Comparison of ENCODE assay signal across 8 cellular contexts in the genomic region with DNA sequence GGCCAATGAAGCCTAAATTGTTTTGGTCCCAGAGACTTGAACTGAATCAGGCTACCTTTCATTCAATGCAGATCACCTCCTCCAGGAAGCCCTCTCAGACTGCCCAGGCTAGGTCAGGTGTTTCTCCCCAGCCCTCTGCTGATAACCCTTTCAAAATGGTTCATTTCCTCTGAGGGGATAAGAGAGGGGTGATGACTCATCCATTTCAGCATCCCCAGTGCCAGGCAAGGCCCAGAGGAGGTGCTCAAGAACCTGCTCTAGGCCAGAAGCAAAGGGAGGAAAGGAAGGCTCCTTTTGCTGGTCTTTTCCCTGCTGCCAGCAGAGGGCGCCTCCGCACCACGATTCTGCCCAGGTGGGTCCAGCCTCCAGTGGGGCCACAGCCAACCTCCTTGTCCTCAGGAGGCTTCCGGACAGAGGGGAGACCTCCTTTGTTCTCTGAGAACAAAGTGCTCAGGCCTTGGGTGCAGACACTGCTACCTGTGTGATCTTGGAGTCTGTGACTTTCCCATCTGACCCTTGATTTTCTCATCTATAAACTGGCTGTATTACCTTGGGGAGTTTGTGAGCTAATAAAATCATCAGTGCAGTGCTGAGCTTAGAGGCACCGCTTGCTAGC. TPM values are rescaled to one million over a fixed set of nuclear protein-coding genes. Genes with fewer than 3 reads are reported as not detected.
DNase-seq lines count a peak whose midpoint lies in the region; ATAC-seq and TF ChIP-seq lines count a peak whose summit lies in the region.

No MANE protein-coding gene starts in this region.

- no peak overlapping the region for H3K4me3 ChIP-seq in AG04449 (ENCODE audit: low read depth, low read length)

- no peak for DNase-seq in AG04449 (ENCODE audit: low read depth, low spot score)
- DNase-seq in GM19238 (ENCODE audit: insufficient read length, low spot score): peak; percentile 69
- DNase-seq in NCI-H460 (ENCODE audit: extremely low read depth, low read depth): peak; percentile 61
- peak; percentile 35 to 57 for DNase-seq in activated CD4-positive, alpha-beta T cell treated with anti-CD3 and anti-CD28 coated beads, Interleukin-2, amount 50 U/mL, for 24 hours (ENCODE audit: low read depth in 1 of 2, low spot score in 1 of 2)
- peak; percentile 75 for DNase-seq in ecto neural progenitor cell (ENCODE audit: low spot score)
- DNase-seq in medulla oblongata (ENCODE audit: extremely low spot score): peak; percentile 60
- peak; percentile 50 for DNase-seq in stimulated activated CD8-positive, alpha-beta memory T cell treated with anti-CD3 and anti-CD28 coated beads, Interleukin-15, amount 100 ng/mL, for 48 hours (ENCODE audit: low read depth in 2 of 2)

- ATAC-seq in HG03097 (IDR thresholded peaks at IDR 0.05; ENCODE audit: low FRiP score, unreplicated experiment): no peak

- POLR2A ChIA-PET in AG04449 (lab: Yijun Ruan, JAX): no interaction called here

- TF ChIP-seq CTCF in AG04449 (IDR thresholded peaks at IDR 0.05; ENCODE audit: insufficient read depth, low read length, missing control alignments): peak; percentile 94

- CTCF ChIA-PET in AG04449 (lab: Yijun Ruan, JAX): interaction anchor here (0.6 to 29.3 kb wide), 39 partner anchors 8 to 1081 kb away, joined by 3 to 1054 read pairs (median 4); no protein-coding TSS in a partner anchor

RNA-seq across cellular contexts. Expression of gene ARHGEF10L, which starts 45.3 kb away (rescaled TPM):
- total RNA-seq in NCI-H460 (2014; rRNA removed; shearing (Covaris generic)): 3.3 and 3.8 TPM in 2 replicates
- 6.3 and 11.3 TPM in 2 replicates for polyA plus RNA-seq in NCI-H460 (2014; cell fraction: nucleus; rRNA removed)

RNA-seq across cellular contexts. Expression of gene RCC2, which starts 54.7 kb away (rescaled TPM):
- 72.6 and 75.0 TPM in 2 replicates for total RNA-seq in NCI-H460 (2014; rRNA removed; shearing (Covaris generic))
- polyA plus RNA-seq in NCI-H460 (2014; cell fraction: nucleus; rRNA removed): 88.2 and 113 TPM in 2 replicates
